In the genomic region with DNA sequence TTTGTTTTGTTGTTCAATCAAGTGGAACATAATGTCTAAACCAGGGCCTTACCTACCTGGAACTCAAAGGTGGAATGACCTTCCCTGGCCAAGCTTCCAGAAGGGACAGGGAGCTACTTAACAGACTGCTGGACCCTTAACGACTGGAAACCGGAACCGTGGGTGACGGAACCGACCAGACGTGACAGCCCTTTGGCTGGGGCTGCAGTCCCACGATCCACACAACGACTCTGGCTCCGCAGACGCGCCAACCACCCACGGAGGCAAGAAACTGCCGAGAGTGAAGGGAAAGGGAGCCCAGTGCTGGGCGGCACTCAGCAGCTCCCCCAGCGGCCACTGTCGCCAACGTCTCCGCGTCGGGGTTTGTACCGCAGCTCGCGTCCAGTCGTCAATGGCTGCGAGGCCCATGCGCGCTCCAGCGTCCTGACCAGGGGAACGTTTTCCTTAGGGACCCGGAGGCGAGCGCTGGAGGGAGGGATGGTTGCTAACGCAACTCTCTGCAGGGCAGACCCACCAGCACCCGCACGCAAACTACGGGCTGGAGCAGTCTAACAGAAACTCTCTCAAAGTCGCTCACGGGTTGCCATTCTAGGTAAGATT, we compare ENCODE assay signal across 8 cellular contexts. TPM values are rescaled to one million over a fixed set of nuclear protein-coding genes. Genes with fewer than 3 reads are reported as not detected.
A peak's percentile ranks its signal among the peaks of the same experiment; 100 is the strongest.
DNase-seq lines count a peak whose midpoint lies in the region; ATAC-seq, FAIRE-seq and TF ChIP-seq lines count a peak whose summit lies in the region.

No MANE protein-coding gene starts in this region.

- intact Hi-C loops in activated T-helper 1 cell treated with anti-CD3 and anti-CD28 coated beads, Interleukin-12 subunit alpha, Interleukin-12 subunit beta, Interleukin-2, Interleukin-4 antibody, amounts not matched to agents 30 ng/mL and 10 ng/mL and 1 ng/mL, durations not matched to agents 14 hours and 24 hours and 36 hours (cut with micrococcal nuclease), result loop anchor here (1.0 to 2.0 kb wide), 2 partner anchors 40 to 53 kb away; partner anchors contain the start of gene C16orf54

- FAIRE-seq in D721Med (lab: Jason Lieb, UNC), result no peak

- H3K27ac Mint-ChIP-seq in activated T-helper 1 cell treated with anti-CD3 and anti-CD28 coated beads, Interleukin-12 subunit alpha, Interleukin-12 subunit beta, Interleukin-2, Interleukin-4 antibody, amounts not matched to agents 30 ng/mL and 10 ng/mL and 1 ng/mL, durations not matched to agents 14 hours and 24 hours and 36 hours, result no peak overlapping the region
- no peak overlapping the region for H3K27ac Mint-ChIP-seq in nephron progenitor cell
- peak overlapping the region; percentile 19 to 66 for H3K27ac Mint-ChIP-seq in stimulated activated naive CD8-positive, alpha-beta T cell treated with anti-CD3 and anti-CD28 coated beads, Interleukin-15, amount 100 ng/mL, for 72 hours

- DNase-seq in activated T-helper 1 cell treated with anti-CD3 and anti-CD28 coated beads, Interleukin-12 subunit alpha, Interleukin-12 subunit beta, Interleukin-2, Interleukin-4 antibody, amounts not matched to agents 30 ng/mL and 10 ng/mL and 1 ng/mL, durations not matched to agents 14 hours and 24 hours and 36 hours (ENCODE audit: low spot score), result peak; percentile 69
- peak; percentile 61 for DNase-seq in fibroblast of mammary gland (ENCODE audit: low read depth)
- DNase-seq in nephron progenitor cell, result peak; percentile 76
- DNase-seq in stimulated activated naive CD8-positive, alpha-beta T cell treated with anti-CD3 and anti-CD28 coated beads, Interleukin-15, amount 100 ng/mL, for 72 hours, result peak; percentile 72
- DNase-seq in DMS53 treated with DMSO at 0.1 percent for 48 hours (lab: John Stamatoyannopoulos, UW; ENCODE audit: unreplicated experiment), result no peak
- DNase-seq in D721Med (ENCODE audit: insufficient read length, low spot score), result no peak
- DNase-seq in NCI-H226, result no peak

- peak overlapping the region; percentile 27 for H3K4me3 ChIP-seq in fibroblast of mammary gland (ENCODE audit: control insufficient read depth, low read depth, low read length)

- peak; percentile 53 for ATAC-seq in HG02642 (IDR thresholded peaks at IDR 0.05; ENCODE audit: poor library complexity, unreplicated experiment)
- ATAC-seq in stimulated activated naive CD8-positive, alpha-beta T cell treated with anti-CD3 and anti-CD28 coated beads, Interleukin-15, amount 100 ng/mL, for 72 hours, result peak; percentile 84

- H3K27me3 Mint-ChIP-seq in activated T-helper 1 cell treated with anti-CD3 and anti-CD28 coated beads, Interleukin-12 subunit alpha, Interleukin-12 subunit beta, Interleukin-2, Interleukin-4 antibody, amounts not matched to agents 30 ng/mL and 10 ng/mL and 1 ng/mL, durations not matched to agents 14 hours and 24 hours and 36 hours (ENCODE audit: insufficient read depth), result peaks cover 5% of the 10 kb centered on the region
- peaks cover 38% of the 10 kb centered on the region for H3K27me3 Mint-ChIP-seq in nephron progenitor cell (ENCODE audit: low read depth, poor library complexity)
- H3K27me3 Mint-ChIP-seq in stimulated activated naive CD8-positive, alpha-beta T cell treated with anti-CD3 and anti-CD28 coated beads, Interleukin-15, amount 100 ng/mL, for 72 hours, result no peaks in the 10 kb centered on the region

- no peaks in the 10 kb centered on the region for H3K9me3 Mint-ChIP-seq in activated T-helper 1 cell treated with anti-CD3 and anti-CD28 coated beads, Interleukin-12 subunit alpha, Interleukin-12 subunit beta, Interleukin-2, Interleukin-4 antibody, amounts not matched to agents 30 ng/mL and 10 ng/mL and 1 ng/mL, durations not matched to agents 14 hours and 24 hours and 36 hours
- H3K9me3 Mint-ChIP-seq in nephron progenitor cell, result peaks cover 16% of the 10 kb centered on the region
- no peaks in the 10 kb centered on the region for H3K9me3 Mint-ChIP-seq in stimulated activated naive CD8-positive, alpha-beta T cell treated with anti-CD3 and anti-CD28 coated beads, Interleukin-15, amount 100 ng/mL, for 72 hours

- peaks cover 24% of the 10 kb centered on the region for H3K4me1 Mint-ChIP-seq in activated T-helper 1 cell treated with anti-CD3 and anti-CD28 coated beads, Interleukin-12 subunit alpha, Interleukin-12 subunit beta, Interleukin-2, Interleukin-4 antibody, amounts not matched to agents 30 ng/mL and 10 ng/mL and 1 ng/mL, durations not matched to agents 14 hours and 24 hours and 36 hours (ENCODE audit: low read depth)
- peaks cover 19% of the 10 kb centered on the region for H3K4me1 Mint-ChIP-seq in nephron progenitor cell
- H3K4me1 Mint-ChIP-seq in stimulated activated naive CD8-positive, alpha-beta T cell treated with anti-CD3 and anti-CD28 coated beads, Interleukin-15, amount 100 ng/mL, for 72 hours, result peaks cover 40% of the 10 kb centered on the region

- peak overlapping the region; percentile 28 for H3K4me3 Mint-ChIP-seq in activated T-helper 1 cell treated with anti-CD3 and anti-CD28 coated beads, Interleukin-12 subunit alpha, Interleukin-12 subunit beta, Interleukin-2, Interleukin-4 antibody, amounts not matched to agents 30 ng/mL and 10 ng/mL and 1 ng/mL, durations not matched to agents 14 hours and 24 hours and 36 hours
- H3K4me3 Mint-ChIP-seq in nephron progenitor cell, result peak overlapping the region; percentile 58
- peak overlapping the region; percentile 68 to 75 for H3K4me3 Mint-ChIP-seq in stimulated activated naive CD8-positive, alpha-beta T cell treated with anti-CD3 and anti-CD28 coated beads, Interleukin-15, amount 100 ng/mL, for 72 hours

- H3K36me3 Mint-ChIP-seq in activated T-helper 1 cell treated with anti-CD3 and anti-CD28 coated beads, Interleukin-12 subunit alpha, Interleukin-12 subunit beta, Interleukin-2, Interleukin-4 antibody, amounts not matched to agents 30 ng/mL and 10 ng/mL and 1 ng/mL, durations not matched to agents 14 hours and 24 hours and 36 hours (ENCODE audit: low read depth), result peaks cover 1% of the 10 kb centered on the region
- no peaks in the 10 kb centered on the region for H3K36me3 Mint-ChIP-seq in nephron progenitor cell (ENCODE audit: low read depth)

- TF ChIP-seq CTCF in fibroblast of mammary gland (conservative IDR thresholded peaks at IDR 0.05; ENCODE audit: control insufficient read depth, insufficient read depth, low read depth, low read length) (peak; percentile 64), nephron progenitor cell (IDR thresholded peaks at IDR 0.05) (peak; percentile 66), D721Med (IDR thresholded peaks at IDR 0.05; ENCODE audit: insufficient read depth, missing control alignments) (no peak)

RNA-seq across cellular contexts. Expression of gene KIF22, which starts 5.5 kb away (rescaled TPM):
- 134 and 140 TPM in 2 replicates for total RNA-seq in activated T-helper 1 cell treated with anti-CD3 and anti-CD28 coated beads, Interleukin-12 subunit alpha, Interleukin-12 subunit beta, Interleukin-2, Interleukin-4 antibody, amounts not matched to agents 30 ng/mL and 10 ng/mL and 1 ng/mL, durations not matched to agents 14 hours and 24 hours and 36 hours

RNA-seq across cellular contexts. Expression of gene ZG16, which starts 6.9 kb away (rescaled TPM):
- not detected in 2 replicates for total RNA-seq in activated T-helper 1 cell treated with anti-CD3 and anti-CD28 coated beads, Interleukin-12 subunit alpha, Interleukin-12 subunit beta, Interleukin-2, Interleukin-4 antibody, amounts not matched to agents 30 ng/mL and 10 ng/mL and 1 ng/mL, durations not matched to agents 14 hours and 24 hours and 36 hours

RNA-seq across cellular contexts. Expression of gene MAZ, which starts 21.3 kb away (rescaled TPM):
- 365 and 380 TPM in 2 replicates for total RNA-seq in activated T-helper 1 cell treated with anti-CD3 and anti-CD28 coated beads, Interleukin-12 subunit alpha, Interleukin-12 subunit beta, Interleukin-2, Interleukin-4 antibody, amounts not matched to agents 30 ng/mL and 10 ng/mL and 1 ng/mL, durations not matched to agents 14 hours and 24 hours and 36 hours

RNA-seq across cellular contexts. Expression of gene PRRT2, which starts 27.0 kb away (rescaled TPM):
- 1.0 and 1.3 TPM in 2 replicates for total RNA-seq in activated T-helper 1 cell treated with anti-CD3 and anti-CD28 coated beads, Interleukin-12 subunit alpha, Interleukin-12 subunit beta, Interleukin-2, Interleukin-4 antibody, amounts not matched to agents 30 ng/mL and 10 ng/mL and 1 ng/mL, durations not matched to agents 14 hours and 24 hours and 36 hours

RNA-seq across cellular contexts. Expression of gene PAGR1, which starts 31.0 kb away (rescaled TPM):
- total RNA-seq in activated T-helper 1 cell treated with anti-CD3 and anti-CD28 coated beads, Interleukin-12 subunit alpha, Interleukin-12 subunit beta, Interleukin-2, Interleukin-4 antibody, amounts not matched to agents 30 ng/mL and 10 ng/mL and 1 ng/mL, durations not matched to agents 14 hours and 24 hours and 36 hours, result 29.2 and 30.8 TPM in 2 replicates

Comparison
In these comparisons a context has a peak if more than half of its experiments do, and no peak if none do; other contexts are left out.
1. DNase-seq: peak in activated T-helper 1 cell treated with anti-CD3 and anti-CD28 coated beads, Interleukin-12 subunit alpha, Interleukin-12 subunit beta, Interleukin-2, Interleukin-4 antibody, amounts not matched to agents 30 ng/mL and 10 ng/mL and 1 ng/mL, durations not matched to agents 14 hours and 24 hours and 36 hours (single experiment), fibroblast of mammary gland (single experiment), nephron progenitor cell (single experiment) and stimulated activated naive CD8-positive, alpha-beta T cell treated with anti-CD3 and anti-CD28 coated beads, Interleukin-15, amount 100 ng/mL, for 72 hours (2 of 2); none in DMS53 treated with DMSO at 0.1 percent for 48 hours (single experiment), D721Med (single experiment) and NCI-H226 (single experiment).
2. H3K27ac Mint-ChIP-seq: peak in stimulated activated naive CD8-positive, alpha-beta T cell treated with anti-CD3 and anti-CD28 coated beads, Interleukin-15, amount 100 ng/mL, for 72 hours (2 of 2); none in activated T-helper 1 cell treated with anti-CD3 and anti-CD28 coated beads, Interleukin-12 subunit alpha, Interleukin-12 subunit beta, Interleukin-2, Interleukin-4 antibody, amounts not matched to agents 30 ng/mL and 10 ng/mL and 1 ng/mL, durations not matched to agents 14 hours and 24 hours and 36 hours (single experiment) and nephron progenitor cell (single experiment).
3. Peak in every context shown above with its lines, with median percentiles within 50 percentile points of each other: H3K4me3 Mint-ChIP-seq.